In genomic region chr16:58063377-58064076, GRCh38 we compare ENCODE assay signal across 1 cellular context.
TF ChIP-seq lines count a peak whose summit lies in the region.

No MANE protein-coding gene starts in this region.

TF ChIP-seq in HepG2, 621 proteins besides CTCF, POLR2A, EP300 and RAD21 (continued from another document):
- TF ChIP-seq CEBPZ (IDR thresholded peaks at IDR 0.05; ENCODE audit: low read length) (no peak), RFX1 (IDR thresholded peaks at IDR 0.05) (no peak), AHDC1 (CRISPR knock-in tag; IDR thresholded peaks at IDR 0.05; ENCODE audit: borderline replicate concordance) (no peak), MBD4 (IDR thresholded peaks at IDR 0.05; ENCODE audit: borderline replicate concordance, low read length) (no peak), TBX3 (IDR thresholded peaks at IDR 0.05; ENCODE audit: borderline replicate concordance) (no peak), ZNF333 (CRISPR knock-in tag; IDR thresholded peaks at IDR 0.05; ENCODE audit: borderline replicate concordance) (no peak), MAZ (IDR thresholded peaks at IDR 0.05; ENCODE audit: borderline replicate concordance, low read depth, low read length) (no peak), MAZ (CRISPR knock-in tag; IDR thresholded peaks at IDR 0.05; ENCODE audit: low read depth) (no peak), DMAP1 (CRISPR knock-in tag; IDR thresholded peaks at IDR 0.05) (no peak), SPEN (CRISPR knock-in tag; IDR thresholded peaks at IDR 0.05; ENCODE audit: low read depth) (no peak), ZNF777 (CRISPR knock-in tag; IDR thresholded peaks at IDR 0.05) (no peak), HHEX (CRISPR knock-in tag; IDR thresholded peaks at IDR 0.05) (no peak), ZFYVE20 (CRISPR knock-in tag; IDR thresholded peaks at IDR 0.05; ENCODE audit: borderline replicate concordance, low read depth) (no peak), ZNF800 (CRISPR knock-in tag; IDR thresholded peaks at IDR 0.05) (no peak), MAFK (conservative IDR thresholded peaks at IDR 0.05 in 1 of 2, IDR thresholded peaks at IDR 0.05 in 1 of 2; ENCODE audit: low read length in 2 of 2) (no peak)
